ENCODE assay signal across 9 cellular contexts in the genomic region with DNA sequence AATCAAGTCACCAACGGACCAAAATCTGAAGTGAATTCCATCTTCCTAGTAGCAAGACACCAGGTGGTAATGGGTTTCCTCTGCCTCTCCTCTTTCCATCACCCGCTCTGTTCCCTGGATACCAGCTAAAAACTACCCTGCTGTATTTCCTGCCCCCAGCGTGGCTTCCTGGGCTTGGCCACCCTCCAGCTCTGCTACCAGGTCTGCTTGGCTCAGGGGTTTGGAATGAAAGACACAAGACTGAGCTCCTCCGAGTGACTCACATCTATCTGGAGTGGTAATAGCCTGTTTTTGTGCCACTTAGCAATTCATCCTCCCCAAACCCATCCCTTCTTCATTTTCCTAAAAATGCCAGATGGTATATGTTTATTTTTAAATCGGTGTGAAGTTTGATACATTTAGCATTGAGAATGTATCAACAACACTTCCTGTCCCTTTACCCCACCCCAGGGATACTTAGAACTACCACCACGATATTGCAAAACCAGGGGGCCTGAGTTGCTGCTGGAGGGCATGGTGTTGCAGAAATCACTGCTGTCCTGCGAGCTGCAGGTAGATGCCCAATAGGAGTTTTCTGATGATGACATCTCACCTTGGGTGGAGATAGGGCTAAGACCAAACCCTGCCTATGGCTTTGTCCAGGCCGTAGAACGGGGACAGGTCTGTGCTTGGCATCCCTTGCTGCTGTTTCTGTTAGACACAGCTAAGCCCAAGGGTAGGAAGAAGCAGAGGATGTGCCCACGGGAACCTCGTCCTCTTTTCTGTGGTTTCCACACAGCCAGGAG. TPM values are rescaled to one million over a fixed set of nuclear protein-coding genes. Genes with fewer than 3 reads are reported as not detected.
DNase-seq lines count a peak whose midpoint lies in the region; TF ChIP-seq lines count a peak whose summit lies in the region.
"Had no signal": no experiment of that assay in that cellular context is flagged by ENCODE, and none has a peak within 500 bp of the region (broad histone marks: within the 10 kb centered on the region; RNA-seq: fewer than 3 reads in every experiment).

No MANE protein-coding gene starts in this region.

- CTCF ChIA-PET in HEK293 (lab: Yijun Ruan, JAX) = interaction anchor here (0.5 to 2.5 kb wide), 5 partner anchors 9 to 48 kb away, joined by 3 to 10 read pairs (median 3); no protein-coding TSS in a partner anchor

- H3K4me3 ChIP-seq in HEK293 (ENCODE audit: low read depth, low read length) (no peak overlapping the region), SJCRH30 (no peak overlapping the region), fibroblast of the aortic adventitia (ENCODE audit: low read depth, low read length) (no peak overlapping the region)

- H3K4me1 ChIP-seq in HEK293 (ENCODE audit: control insufficient read depth, insufficient read depth, low read length) (peaks cover 3% of the 10 kb centered on the region; the same call in 1 of the 2 replicates), SJCRH30 (peaks cover 7% of the 10 kb centered on the region; the same call in 1 of the 2 replicates)

- peaks cover 13% of the 10 kb centered on the region for H3K27me3 Mint-ChIP-seq in activated naive CD8-positive, alpha-beta T cell treated with anti-CD3 and anti-CD28 coated beads for 36 hours

- no peak overlapping the region for H3K27ac Mint-ChIP-seq in activated naive CD8-positive, alpha-beta T cell treated with anti-CD3 and anti-CD28 coated beads for 36 hours
- H3K27ac Mint-ChIP-seq: dendritic cell treated with granulocyte-macrophage colony-stimulating factor and Interleukin-4, amounts not matched to agents 40 ng/mL and 50 ng/mL, for 4 days had no signal

- 0 out of 2 replicates have a peak, but pooled peaks cover 3% of the 10 kb centered on the region for H3K27me3 ChIP-seq in SJCRH30

- no peaks in the 10 kb centered on the region for H3K9me3 ChIP-seq in HEK293 (ENCODE audit: control insufficient read depth, insufficient read depth, low read depth, low read length)
- H3K9me3 ChIP-seq in SJCRH30 (replicated peaks) = no peaks in the 10 kb centered on the region

- H3K27ac ChIP-seq in HEK293 (ENCODE audit: extremely low read depth, low read depth, low read length) (no peak overlapping the region), SJCRH30 (no peak overlapping the region)
- H3K27ac ChIP-seq: VCaP had no signal

- peak; percentile 54 to 65 for DNase-seq in SJCRH30
- DNase-seq in fibroblast of the aortic adventitia (ENCODE audit: low read depth) = peak; percentile 83
- peak; percentile 83 for DNase-seq in smooth muscle cell of the brain vasculature (ENCODE audit: low read depth, low spot score)
- DNase-seq in mesenteric fat pad (ENCODE audit: low spot score) = no peak
- DNase-seq in NCI-H146 (lab: John Stamatoyannopoulos, UW) = no peak
- no peak for DNase-seq in activated naive CD8-positive, alpha-beta T cell treated with anti-CD3 and anti-CD28 coated beads for 36 hours

- no peaks in the 10 kb centered on the region for H3K36me3 Mint-ChIP-seq in activated naive CD8-positive, alpha-beta T cell treated with anti-CD3 and anti-CD28 coated beads for 36 hours

- H3K36me3 ChIP-seq in HEK293 (ENCODE audit: control insufficient read depth in 2 of 2, insufficient read depth in 1 of 2, low read length in 2 of 2) (no peaks in the 10 kb centered on the region), SJCRH30 (no peaks in the 10 kb centered on the region)

- H3K9me3 Mint-ChIP-seq in activated naive CD8-positive, alpha-beta T cell treated with anti-CD3 and anti-CD28 coated beads for 36 hours = no peaks in the 10 kb centered on the region
- H3K9me3 Mint-ChIP-seq: dendritic cell treated with granulocyte-macrophage colony-stimulating factor and Interleukin-4, amounts not matched to agents 40 ng/mL and 50 ng/mL, for 4 days had no signal

- POLR2A ChIA-PET in HEK293 (lab: Yijun Ruan, JAX) = interaction anchor here (0.9 to 1.4 kb wide), 5 partner anchors 8 to 118 kb away, joined by 3 to 9 read pairs (median 5); a partner anchor contains a TSS

- H3K4me3 Mint-ChIP-seq in activated naive CD8-positive, alpha-beta T cell treated with anti-CD3 and anti-CD28 coated beads for 36 hours = no peak overlapping the region
- H3K4me3 Mint-ChIP-seq: dendritic cell treated with granulocyte-macrophage colony-stimulating factor and Interleukin-4, amounts not matched to agents 40 ng/mL and 50 ng/mL, for 4 days had no signal

- H3K4me1 Mint-ChIP-seq in activated naive CD8-positive, alpha-beta T cell treated with anti-CD3 and anti-CD28 coated beads for 36 hours = no peaks in the 10 kb centered on the region

- TF ChIP-seq CTCF in HEK293 (tag by site-specific recombination; IDR thresholded peaks at IDR 0.05) (no peak), fibroblast of the aortic adventitia (IDR thresholded peaks at IDR 0.05; ENCODE audit: insufficient read depth, low read length) (no peak)

TF ChIP-seq in HEK293, 187 proteins besides CTCF, POLR2A, EP300 and RAD21:
- TF ChIP-seq ZNF654 (tag by site-specific recombination; IDR thresholded peaks at IDR 0.05; ENCODE audit: low read depth) = no peak
- peak; percentile 94 for TF ChIP-seq GLIS1 (tag by site-specific recombination; IDR thresholded peaks at IDR 0.05)
- TF ChIP-seq ZNF10 (tag by site-specific recombination; IDR thresholded peaks at IDR 0.05) = no peak
- 0 out of 2 replicates have a peak, but pooled peaks have one; percentile 29 for TF ChIP-seq ZNF660 (tag by site-specific recombination; IDR thresholded peaks at IDR 0.05)
- TF ChIP-seq ZNF558 (tag by site-specific recombination; IDR thresholded peaks at IDR 0.05) = peak; percentile 50; the same call in 1 of the 2 replicates
- TF ChIP-seq, protein P1, sequence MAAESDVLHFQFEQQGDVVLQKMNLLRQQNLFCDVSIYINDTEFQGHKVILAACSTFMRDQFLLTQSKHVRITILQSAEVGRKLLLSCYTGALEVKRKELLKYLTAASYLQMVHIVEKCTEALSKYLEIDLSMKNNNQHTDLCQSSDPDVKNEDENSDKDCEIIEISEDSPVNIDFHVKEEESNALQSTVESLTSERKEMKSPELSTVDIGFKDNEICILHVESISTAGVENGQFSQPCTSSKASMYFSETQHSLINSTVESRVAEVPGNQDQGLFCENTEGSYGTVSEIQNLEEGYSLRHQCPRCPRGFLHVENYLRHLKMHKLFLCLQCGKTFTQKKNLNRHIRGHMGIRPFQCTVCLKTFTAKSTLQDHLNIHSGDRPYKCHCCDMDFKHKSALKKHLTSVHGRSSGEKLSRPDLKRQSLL (tag by site-specific recombination; IDR thresholded peaks at IDR 0.05) = no peak
- TF ChIP-seq, protein P2, sequence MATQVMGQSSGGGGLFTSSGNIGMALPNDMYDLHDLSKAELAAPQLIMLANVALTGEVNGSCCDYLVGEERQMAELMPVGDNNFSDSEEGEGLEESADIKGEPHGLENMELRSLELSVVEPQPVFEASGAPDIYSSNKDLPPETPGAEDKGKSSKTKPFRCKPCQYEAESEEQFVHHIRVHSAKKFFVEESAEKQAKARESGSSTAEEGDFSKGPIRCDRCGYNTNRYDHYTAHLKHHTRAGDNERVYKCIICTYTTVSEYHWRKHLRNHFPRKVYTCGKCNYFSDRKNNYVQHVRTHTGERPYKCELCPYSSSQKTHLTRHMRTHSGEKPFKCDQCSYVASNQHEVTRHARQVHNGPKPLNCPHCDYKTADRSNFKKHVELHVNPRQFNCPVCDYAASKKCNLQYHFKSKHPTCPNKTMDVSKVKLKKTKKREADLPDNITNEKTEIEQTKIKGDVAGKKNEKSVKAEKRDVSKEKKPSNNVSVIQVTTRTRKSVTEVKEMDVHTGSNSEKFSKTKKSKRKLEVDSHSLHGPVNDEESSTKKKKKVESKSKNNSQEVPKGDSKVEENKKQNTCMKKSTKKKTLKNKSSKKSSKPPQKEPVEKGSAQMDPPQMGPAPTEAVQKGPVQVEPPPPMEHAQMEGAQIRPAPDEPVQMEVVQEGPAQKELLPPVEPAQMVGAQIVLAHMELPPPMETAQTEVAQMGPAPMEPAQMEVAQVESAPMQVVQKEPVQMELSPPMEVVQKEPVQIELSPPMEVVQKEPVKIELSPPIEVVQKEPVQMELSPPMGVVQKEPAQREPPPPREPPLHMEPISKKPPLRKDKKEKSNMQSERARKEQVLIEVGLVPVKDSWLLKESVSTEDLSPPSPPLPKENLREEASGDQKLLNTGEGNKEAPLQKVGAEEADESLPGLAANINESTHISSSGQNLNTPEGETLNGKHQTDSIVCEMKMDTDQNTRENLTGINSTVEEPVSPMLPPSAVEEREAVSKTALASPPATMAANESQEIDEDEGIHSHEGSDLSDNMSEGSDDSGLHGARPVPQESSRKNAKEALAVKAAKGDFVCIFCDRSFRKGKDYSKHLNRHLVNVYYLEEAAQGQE (tag by site-specific recombination; IDR thresholded peaks at IDR 0.05) = no peak
- 0 out of 2 replicates have a peak, but pooled peaks have one; percentile 30 for TF ChIP-seq ZNF184 (tag by site-specific recombination; IDR thresholded peaks at IDR 0.05)
- TF ChIP-seq OSR2 (tag by site-specific recombination; IDR thresholded peaks at IDR 0.05) = peak; percentile 80
TF ChIP-seq in HEK293: peak in this region for 5.

RNA-seq across cellular contexts. Expression of a gene that starts 7.5 kb away (rescaled TPM):
- total RNA-seq in SJCRH30 (2014; rRNA removed; shearing (Covaris generic)) = 21.9 and 26.1 TPM in 2 replicates
- 18.8 and 20.5 TPM in 2 replicates for total RNA-seq in fibroblast of the aortic adventitia (ENCODE audit: low replicate concordance)
- total RNA-seq in mesenteric fat pad = 65.2 TPM
- total RNA-seq in activated naive CD8-positive, alpha-beta T cell treated with anti-CD3 and anti-CD28 coated beads for 36 hours = 10 to 100 TPM; 36.6 to 41.3 TPM

RNA-seq across cellular contexts. Expression of a gene that starts 45.9 kb away (rescaled TPM):
- total RNA-seq in SJCRH30 (2014; rRNA removed; shearing (Covaris generic)) = 14.4 and 16.4 TPM in 2 replicates
- 26.1 and 41.7 TPM in 2 replicates for total RNA-seq in fibroblast of the aortic adventitia (ENCODE audit: low replicate concordance)
- 35.9 TPM for total RNA-seq in mesenteric fat pad
- 10 to 100 TPM; 65.5 to 67.2 TPM for total RNA-seq in activated naive CD8-positive, alpha-beta T cell treated with anti-CD3 and anti-CD28 coated beads for 36 hours

Comparison
In these comparisons a context has a peak if more than half of its experiments do, and no peak if none do; other contexts are left out.
1. DNase-seq: peak in SJCRH30 (2 of 2), fibroblast of the aortic adventitia (single experiment) and smooth muscle cell of the brain vasculature (single experiment); none in mesenteric fat pad (single experiment), NCI-H146 (single experiment) and activated naive CD8-positive, alpha-beta T cell treated with anti-CD3 and anti-CD28 coated beads for 36 hours (single experiment).